Comparison of ENCODE assay signal across 16 cellular contexts in the genomic region with DNA sequence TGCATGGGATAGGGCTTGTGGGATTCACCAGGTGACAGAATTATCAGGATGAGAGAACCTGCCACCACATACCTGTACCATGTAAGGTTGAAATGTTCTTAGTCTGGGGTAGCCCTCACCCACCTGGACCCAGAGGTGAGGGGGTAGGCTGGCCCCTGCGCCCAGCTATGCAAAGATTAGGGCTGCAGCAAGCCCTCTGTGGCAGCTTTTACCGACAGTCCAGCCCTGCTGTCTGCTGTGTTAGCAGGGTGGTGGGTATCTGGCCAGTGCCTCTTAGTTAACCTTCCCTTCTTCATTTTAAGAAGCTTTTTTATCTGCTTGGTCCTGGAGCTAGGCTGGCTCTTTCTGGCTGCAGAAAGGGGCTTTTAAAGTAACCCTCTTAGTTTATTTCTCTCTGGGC. TPM values are rescaled to one million over a fixed set of nuclear protein-coding genes. Genes with fewer than 3 reads are reported as not detected.
DNase-seq lines count a peak whose midpoint lies in the region; ATAC-seq and TF ChIP-seq lines count a peak whose summit lies in the region.
"Had no signal": no experiment of that assay in that cellular context is flagged by ENCODE, and none has a peak within 500 bp of the region (broad histone marks: within the 10 kb centered on the region; RNA-seq: fewer than 3 reads in every experiment).

No MANE protein-coding gene starts in this region.

- in situ Hi-C loops in GM23248 (cut with MboI) = no loop called here

- no peak for TF ChIP-seq POLR2A in esophagus squamous epithelium (IDR thresholded peaks at IDR 0.05)

- no peaks in the 10 kb centered on the region for H3K27me3 ChIP-seq in ACC112 (ENCODE audit: insufficient read depth, low read length)
- no peaks in the 10 kb centered on the region for H3K27me3 ChIP-seq in GM23248 (replicated peaks; ENCODE audit: insufficient read depth)
- no peaks in the 10 kb centered on the region for H3K27me3 ChIP-seq in osteoblast (ENCODE audit: insufficient read depth, low read length)
- peaks cover 0 to 17% (median 0%) of the 10 kb centered on the region in 4 donors for H3K27me3 ChIP-seq in esophagus squamous epithelium

- H3K79me2 ChIP-seq in ACC112 (ENCODE audit: control insufficient read depth, insufficient read depth, low read length, unreplicated experiment) (peaks cover 19% of the 10 kb centered on the region), GM23248 (ENCODE audit: insufficient read depth) (0 out of 2 replicates have a peak, but pooled peaks cover 5% of the 10 kb centered on the region), osteoblast (ENCODE audit: insufficient read depth, low read length) (no peaks in the 10 kb centered on the region)

- H4K20me1 ChIP-seq in GM23248 (ENCODE audit: insufficient read depth) = no peaks in the 10 kb centered on the region
- H4K20me1 ChIP-seq in osteoblast (ENCODE audit: insufficient read depth, low read length) = no peaks in the 10 kb centered on the region

- H3K36me3 ChIP-seq in ACC112 (ENCODE audit: insufficient read depth, low read length) (no peaks in the 10 kb centered on the region), GM23248 (ENCODE audit: low read depth) (no peaks in the 10 kb centered on the region), osteoblast (ENCODE audit: insufficient read depth, low read length) (no peaks in the 10 kb centered on the region), esophagus squamous epithelium (no peaks in the 10 kb centered on the region)
- H3K36me3 ChIP-seq: HAP-1 had no signal

- H3K4me2 ChIP-seq in GM23248 (ENCODE audit: unreplicated experiment) = no peak overlapping the region
- no peak overlapping the region for H3K4me2 ChIP-seq in osteoblast (ENCODE audit: insufficient read depth, low read length)

- H2AFZ ChIP-seq in ACC112 (ENCODE audit: low read length, unreplicated experiment) (peak overlapping the region; percentile 57), GM23248 (0 out of 2 replicates have a peak overlapping the region, but pooled peaks have one; percentile 61), osteoblast (ENCODE audit: low read length) (peak overlapping the region; percentile 2)

- H3K4me1 ChIP-seq in ACC112 (ENCODE audit: control insufficient read depth, insufficient read depth, low read length, unreplicated experiment) (peaks cover 74% of the 10 kb centered on the region), GM23248 (ENCODE audit: insufficient read depth) (peaks cover 53% of the 10 kb centered on the region), osteoblast (ENCODE audit: insufficient read depth, low read length) (peaks cover 46% of the 10 kb centered on the region), esophagus squamous epithelium (no peaks in the 10 kb centered on the region)
- H3K4me1 ChIP-seq: Caco-2, HAP-1 had no signal

- H3K4me3 ChIP-seq in ACC112 (ENCODE audit: low read depth, low read length) (peak overlapping the region; percentile 19; the same call in 1 of the 2 replicates), GM23248 (no peak overlapping the region), osteoblast (ENCODE audit: insufficient read depth, low read length) (no peak overlapping the region), esophagus squamous epithelium (no peak overlapping the region)
- H3K4me3 ChIP-seq: HAP-1, K562 had no signal

- no peak for TF ChIP-seq CTCF in osteoblast (IDR thresholded peaks at IDR 0.05; ENCODE audit: extremely low read depth, low read depth, low read length)
- TF ChIP-seq CTCF in esophagus squamous epithelium (IDR thresholded peaks at IDR 0.05) = no peak

- no peaks in the 10 kb centered on the region for H3K4me1 Mint-ChIP-seq in stimulated activated effector memory CD8-positive, alpha-beta T cell treated with anti-CD3 and anti-CD28 coated beads, Interleukin-12 subunit alpha, Interleukin-12 subunit beta, amount 100 ng/mL, for 72 hours

- no peaks in the 10 kb centered on the region for H3K9me3 ChIP-seq in GM23248 (ENCODE audit: low read depth)
- H3K9me3 ChIP-seq in osteoblast (ENCODE audit: low read depth, low read length) = no peaks in the 10 kb centered on the region
- no peaks in the 10 kb centered on the region for H3K9me3 ChIP-seq in esophagus squamous epithelium
- H3K9me3 ChIP-seq: Caco-2, HAP-1 had no signal

- H3K36me3 Mint-ChIP-seq in stimulated activated effector memory CD8-positive, alpha-beta T cell treated with anti-CD3 and anti-CD28 coated beads, Interleukin-12 subunit alpha, Interleukin-12 subunit beta, amount 100 ng/mL, for 72 hours = no peaks in the 10 kb centered on the region

- intact Hi-C loops in esophagus squamous epithelium (cut with DNase I) = no loop called here

- peaks cover 34% of the 10 kb centered on the region for H3F3A ChIP-seq in GM23248 (ENCODE audit: insufficient read depth)

- DNase-seq in GM23248 = no peak
- no peak for DNase-seq in osteoblast (ENCODE audit: insufficient read length, low spot score, missing footprints)
- DNase-seq in stimulated activated effector memory CD8-positive, alpha-beta T cell treated with anti-CD3 and anti-CD28 coated beads, Interleukin-12 subunit alpha, Interleukin-12 subunit beta, amount 100 ng/mL, for 72 hours (ENCODE audit: low spot score in 2 of 2) = no peak
- DNase-seq in esophagus squamous epithelium (lab: John Stamatoyannopoulos, UW) = no peak
- DNase-seq in nucleus accumbens (lab: John Stamatoyannopoulos, UW) = no peak
- DNase-seq: AML-193; Caco-2; CD4-positive, alpha-beta T cell had no signal

- WGBS in GM23248 (ENCODE audit: low coverage in 1 of 2, low lambda C conversion rate in 2 of 2, missing lambda C conversion rate in 2 of 2), 2 experiments = 57 to 62% methylated on average over 2 of the region's 2 CpGs
- 75% methylated on average over 1 of the region's 2 CpGs; no CpG with 5 or more reads in 1 of the 2 donors for WGBS in esophagus squamous epithelium, 2 donors

- H3K9me2 ChIP-seq in GM23248 (ENCODE audit: insufficient read depth) = no peaks in the 10 kb centered on the region

- peak overlapping the region; percentile 80 for H3K27ac ChIP-seq in ACC112 (ENCODE audit: low read depth, low read length)
- no peak overlapping the region for H3K27ac ChIP-seq in GM23248
- H3K27ac ChIP-seq in osteoblast (ENCODE audit: low read depth, low read length) = no peak overlapping the region
- H3K27ac ChIP-seq in esophagus squamous epithelium = no peak overlapping the region
- H3K27ac ChIP-seq: C4-2B had no signal

- H3K9ac ChIP-seq in GM23248 = no peak overlapping the region

- no peak overlapping the region for H3K27ac Mint-ChIP-seq in stimulated activated effector memory CD8-positive, alpha-beta T cell treated with anti-CD3 and anti-CD28 coated beads, Interleukin-12 subunit alpha, Interleukin-12 subunit beta, amount 100 ng/mL, for 72 hours
- H3K27ac Mint-ChIP-seq: CD4-positive, alpha-beta T cell had no signal

- peak; percentile 31 for ATAC-seq in stimulated activated effector memory CD8-positive, alpha-beta T cell treated with anti-CD3 and anti-CD28 coated beads, Interleukin-12 subunit alpha, Interleukin-12 subunit beta, amount 100 ng/mL, for 72 hours
- no peak for ATAC-seq in GM19328 (IDR thresholded peaks at IDR 0.05; ENCODE audit: unreplicated experiment)
- ATAC-seq: K562 had no signal

- H3K4me3 Mint-ChIP-seq in stimulated activated effector memory CD8-positive, alpha-beta T cell treated with anti-CD3 and anti-CD28 coated beads, Interleukin-12 subunit alpha, Interleukin-12 subunit beta, amount 100 ng/mL, for 72 hours = no peak overlapping the region
- H3K4me3 Mint-ChIP-seq: CD4-positive, alpha-beta T cell had no signal

- H3K9me3 Mint-ChIP-seq in stimulated activated effector memory CD8-positive, alpha-beta T cell treated with anti-CD3 and anti-CD28 coated beads, Interleukin-12 subunit alpha, Interleukin-12 subunit beta, amount 100 ng/mL, for 72 hours = no peaks in the 10 kb centered on the region
- H3K9me3 Mint-ChIP-seq: CD4-positive, alpha-beta T cell had no signal

RNA-seq across cellular contexts. Expression of gene INSC, which starts 13.9 kb away (rescaled TPM):
- total RNA-seq in GM23248 (2014; rRNA removed; shearing (Covaris generic)) = 0.89 and 1.2 TPM in 2 replicates
- 1.0 and 1.1 TPM in 2 replicates for polyA plus RNA-seq in GM23248 (2016; fragmentation: Nextera tagmentation; extraction: Ambion mirVana)
- total RNA-seq in osteoblast (0.72 and 1.8 TPM in 2 replicates), esophagus squamous epithelium (under 1 TPM in 2 of 4 donors, not detected in 2; 0.30 to 0.38 TPM)
- total RNA-seq: Caco-2; CD4-positive, alpha-beta T cell; H4; K562 had no signal
- polyA plus RNA-seq: K562 had no signal

RNA-seq across cellular contexts. Expression of gene CALCB, which starts 55.2 kb away (rescaled TPM):
- total RNA-seq in GM23248 (2014; rRNA removed; shearing (Covaris generic)) = not detected in 2 replicates
- not detected in 2 replicates for polyA plus RNA-seq in GM23248 (2016; fragmentation: Nextera tagmentation; extraction: Ambion mirVana)
- not detected in 2 replicates for total RNA-seq in osteoblast
- not detected for total RNA-seq in esophagus squamous epithelium
- total RNA-seq: Caco-2, HT-29, K562 had no signal
- polyA plus RNA-seq: BJ, K562 had no signal

Comparison
In these comparisons a context has a peak if more than half of its experiments do, and no peak if none do; other contexts are left out.
1. H2AFZ ChIP-seq: peak in every context shown above with its lines; median percentile 61 in GM23248; 57 in ACC112; 2 in osteoblast.